In the genomic region with DNA sequence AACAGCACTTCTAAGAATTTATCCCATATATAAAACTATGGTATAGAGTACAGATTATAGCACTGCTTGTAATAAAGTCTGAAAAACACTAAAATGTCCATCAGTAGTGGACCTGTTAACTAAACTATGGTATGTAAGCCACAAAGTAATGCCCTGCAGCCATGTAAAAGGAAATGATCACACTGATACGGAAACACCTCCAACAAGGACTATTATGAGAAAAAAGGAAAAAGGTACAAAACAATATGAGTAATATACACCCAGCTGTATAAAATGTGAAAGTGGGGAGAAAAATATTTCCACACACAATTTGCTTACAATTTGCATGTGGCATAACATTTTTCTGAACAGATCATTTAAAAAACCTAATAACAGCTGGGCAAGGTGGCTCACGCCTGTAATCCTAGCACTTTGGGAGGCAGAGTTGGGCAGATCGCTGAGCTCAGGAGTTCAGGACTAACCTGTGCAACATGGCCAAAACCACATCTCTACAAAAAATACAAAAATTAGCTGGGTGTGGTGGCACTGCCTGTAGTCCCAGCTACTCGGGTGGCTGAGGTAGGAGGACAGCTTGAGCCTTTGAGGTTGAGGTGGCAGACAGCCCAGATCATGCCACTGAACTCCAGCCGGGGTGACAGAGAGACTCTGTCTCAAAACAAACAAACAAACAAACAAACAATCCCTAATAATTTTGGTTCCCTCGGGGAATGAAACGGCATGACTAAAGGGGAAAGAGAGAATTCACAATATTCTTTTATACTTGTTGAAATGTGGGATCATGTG, we compare ENCODE assay signal across 18 cellular contexts.
DNase-seq lines count a peak whose midpoint lies in the region; ATAC-seq and TF ChIP-seq lines count a peak whose summit lies in the region.
"Had no signal": no experiment of that assay in that cellular context is flagged by ENCODE, and none has a peak within 500 bp of the region (broad histone marks: within the 10 kb centered on the region; RNA-seq: fewer than 3 reads in every experiment).

No MANE protein-coding gene starts in this region.

- H3K9me2 ChIP-seq in GM23338 (ENCODE audit: insufficient read depth) (no peaks in the 10 kb centered on the region), PC-3 (replicated peaks; ENCODE audit: low read length) (no peaks in the 10 kb centered on the region)

- no peaks in the 10 kb centered on the region for H3F3A ChIP-seq in GM23338 (replicated peaks; ENCODE audit: low read depth)
- peaks cover 4% of the 10 kb centered on the region for H3F3A ChIP-seq in PC-3 (ENCODE audit: low read length, unreplicated experiment)

- H3K27me3 ChIP-seq in GM23338 (ENCODE audit: insufficient read depth) (no peaks in the 10 kb centered on the region), PC-3 (ENCODE audit: low read length) (no peaks in the 10 kb centered on the region), psoas muscle (ENCODE audit: insufficient read depth in 3 of 3, low read length in 2 of 3) (no peaks in the 10 kb centered on the region)
- H3K27me3 ChIP-seq: colonic mucosa, SJCRH30 had no signal

- peak overlapping the region; percentile 5; the same call in 1 of the 2 replicates for H3K27ac ChIP-seq in GM23338 (ENCODE audit: low read depth)
- H3K27ac ChIP-seq in PC-3 (ENCODE audit: low read length): peak overlapping the region; percentile 6
- no peak overlapping the region for H3K27ac ChIP-seq in psoas muscle
- H3K27ac ChIP-seq: colonic mucosa, SJCRH30 had no signal

- no peak overlapping the region for H3K4me2 ChIP-seq in GM23338
- peak overlapping the region; percentile 61; the same call in 1 of the 2 replicates for H3K4me2 ChIP-seq in PC-3 (ENCODE audit: low read length)

- H3K27me3 Mint-ChIP-seq in GM23338 (ENCODE audit: insufficient read depth, low read depth, poor library complexity): no peaks in the 10 kb centered on the region

- H3K4me3 ChIP-seq in GM23338 (no peak overlapping the region), PC-3 (ENCODE audit: low read length) (no peak overlapping the region), psoas muscle (no peak overlapping the region)
- H3K4me3 ChIP-seq: colonic mucosa, SJCRH30 had no signal

- H3K79me2 ChIP-seq in GM23338 (replicated peaks; ENCODE audit: insufficient read depth) (peaks cover 58% of the 10 kb centered on the region), PC-3 (ENCODE audit: low read length) (peaks cover 85% of the 10 kb centered on the region)

- H3K4me1 ChIP-seq in GM23338 (ENCODE audit: insufficient read depth) (peaks cover 11% of the 10 kb centered on the region; the same call in 1 of the 2 replicates), PC-3 (ENCODE audit: insufficient read depth, low read length) (peaks cover 38% of the 10 kb centered on the region), psoas muscle (peaks cover 40% of the 10 kb centered on the region)
- H3K4me1 ChIP-seq: colonic mucosa had no signal

- H2AFZ ChIP-seq in GM23338 (no peak overlapping the region), PC-3 (ENCODE audit: low read length) (no peak overlapping the region)

- H3K27ac Mint-ChIP-seq in GM23338: no peak overlapping the region

- whole genome bisulfite sequencing in psoas muscle, 3 donors: 58 to 72% (median 68%) methylated on average over 7 of the region's 7 CpGs

- no peaks in the 10 kb centered on the region for H3K9me3 ChIP-seq in PC-3 (ENCODE audit: low read length)
- no peaks in the 10 kb centered on the region for H3K9me3 ChIP-seq in psoas muscle
- H3K9me3 ChIP-seq: colonic mucosa, SJCRH30 had no signal

- BruUV-seq in PC-3 (replicated peaks; lab: Mats Ljungman, UMichigan): no TSS peak

- POLR2A ChIA-PET in PC-3 (lab: Charles Lee; ENCODE audit: unreplicated experiment): no interaction called here

- DNase-seq in GM23338 (ENCODE audit: low spot score) (no peak), PC-3 (peak; percentile 54), epidermal melanocyte (ENCODE audit: insufficient read length, low spot score) (peak; percentile 26), psoas muscle (peak in 1 of 2 donors; percentile 48)
- DNase-seq in activated CD8-positive, alpha-beta memory T cell treated with anti-CD3 and anti-CD28 coated beads, Interleukin-2, amount 50 U/mL, for 48 hours: no peak
- DNase-seq: activated CD8-positive, alpha-beta memory T cell treated with anti-CD3 and anti-CD28 coated beads, Interleukin-2, amount 50 U/mL, for 4 hours; AML-193; colonic mucosa; EL; foreskin fibroblast; left colon; NCI-H1105; NCI-H2107; NCI-H69; OCI-M1 had no signal

- TF ChIP-seq CTCF in GM23338 (conservative IDR thresholded peaks at IDR 0.05; ENCODE audit: low read depth in 2 of 2) (no peak), PC-3 (conservative IDR thresholded peaks at IDR 0.05; ENCODE audit: low read depth, low read length) (no peak), psoas muscle (IDR thresholded peaks at IDR 0.05) (no peak)

- peaks cover 10% of the 10 kb centered on the region for H3K4me1 Mint-ChIP-seq in GM23338

- H3K36me3 Mint-ChIP-seq in GM23338 (ENCODE audit: low read depth): peaks cover 3% of the 10 kb centered on the region; the same call in 1 of the 3 replicates

- CTCF ChIA-PET in PC-3 (lab: Charles Lee): interaction anchor here (0.6 kb wide), 1 partner anchor 80 kb away, joined by 3 read pairs; no protein-coding TSS in a partner anchor

- ATAC-seq in GM23338: peak; percentile 36; the same call in 2 of the 3 replicates
- ATAC-seq in PC-3: peak; percentile 37
- ATAC-seq in psoas muscle: peak; percentile 44 to 82 (median 77)
- no peak for ATAC-seq in GM21381 (IDR thresholded peaks at IDR 0.05; ENCODE audit: unreplicated experiment)
- no peak for ATAC-seq in GM21619 (IDR thresholded peaks at IDR 0.05; ENCODE audit: unreplicated experiment)
- ATAC-seq: left colon had no signal

- H4K20me1 ChIP-seq in GM23338 (replicated peaks; ENCODE audit: insufficient read depth): no peaks in the 10 kb centered on the region
- no peaks in the 10 kb centered on the region; the same call in 1 of the 2 replicates for H4K20me1 ChIP-seq in PC-3 (ENCODE audit: low read length)

- H3K9me3 Mint-ChIP-seq in GM23338: no peaks in the 10 kb centered on the region; the same call in 2 of the 3 replicates

- H3K36me3 ChIP-seq in GM23338 (ENCODE audit: insufficient read depth) (no peaks in the 10 kb centered on the region), PC-3 (ENCODE audit: low read depth, low read length) (no peaks in the 10 kb centered on the region), psoas muscle (ENCODE audit: insufficient read depth in 1 of 2, low read depth in 1 of 2) (no peaks in the 10 kb centered on the region)
- H3K36me3 ChIP-seq: colonic mucosa, SJCRH30 had no signal

- intact Hi-C loops in PC-3 (cut with micrococcal nuclease): no loop called here
- intact Hi-C loops in psoas muscle (cut with DNase I): no loop called here

- H3K9ac ChIP-seq in PC-3 (ENCODE audit: low read length): no peak overlapping the region

- H3K4me3 Mint-ChIP-seq in GM23338: no peak overlapping the region

TF ChIP-seq in GM23338, 12 proteins besides CTCF, POLR2A, EP300 and RAD21 (continues in another document):
- TF ChIP-seq, protein P1, sequence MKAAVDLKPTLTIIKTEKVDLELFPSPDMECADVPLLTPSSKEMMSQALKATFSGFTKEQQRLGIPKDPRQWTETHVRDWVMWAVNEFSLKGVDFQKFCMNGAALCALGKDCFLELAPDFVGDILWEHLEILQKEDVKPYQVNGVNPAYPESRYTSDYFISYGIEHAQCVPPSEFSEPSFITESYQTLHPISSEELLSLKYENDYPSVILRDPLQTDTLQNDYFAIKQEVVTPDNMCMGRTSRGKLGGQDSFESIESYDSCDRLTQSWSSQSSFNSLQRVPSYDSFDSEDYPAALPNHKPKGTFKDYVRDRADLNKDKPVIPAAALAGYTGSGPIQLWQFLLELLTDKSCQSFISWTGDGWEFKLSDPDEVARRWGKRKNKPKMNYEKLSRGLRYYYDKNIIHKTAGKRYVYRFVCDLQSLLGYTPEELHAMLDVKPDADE (IDR thresholded peaks at IDR 0.05): no peak
- TF ChIP-seq, protein P2, sequence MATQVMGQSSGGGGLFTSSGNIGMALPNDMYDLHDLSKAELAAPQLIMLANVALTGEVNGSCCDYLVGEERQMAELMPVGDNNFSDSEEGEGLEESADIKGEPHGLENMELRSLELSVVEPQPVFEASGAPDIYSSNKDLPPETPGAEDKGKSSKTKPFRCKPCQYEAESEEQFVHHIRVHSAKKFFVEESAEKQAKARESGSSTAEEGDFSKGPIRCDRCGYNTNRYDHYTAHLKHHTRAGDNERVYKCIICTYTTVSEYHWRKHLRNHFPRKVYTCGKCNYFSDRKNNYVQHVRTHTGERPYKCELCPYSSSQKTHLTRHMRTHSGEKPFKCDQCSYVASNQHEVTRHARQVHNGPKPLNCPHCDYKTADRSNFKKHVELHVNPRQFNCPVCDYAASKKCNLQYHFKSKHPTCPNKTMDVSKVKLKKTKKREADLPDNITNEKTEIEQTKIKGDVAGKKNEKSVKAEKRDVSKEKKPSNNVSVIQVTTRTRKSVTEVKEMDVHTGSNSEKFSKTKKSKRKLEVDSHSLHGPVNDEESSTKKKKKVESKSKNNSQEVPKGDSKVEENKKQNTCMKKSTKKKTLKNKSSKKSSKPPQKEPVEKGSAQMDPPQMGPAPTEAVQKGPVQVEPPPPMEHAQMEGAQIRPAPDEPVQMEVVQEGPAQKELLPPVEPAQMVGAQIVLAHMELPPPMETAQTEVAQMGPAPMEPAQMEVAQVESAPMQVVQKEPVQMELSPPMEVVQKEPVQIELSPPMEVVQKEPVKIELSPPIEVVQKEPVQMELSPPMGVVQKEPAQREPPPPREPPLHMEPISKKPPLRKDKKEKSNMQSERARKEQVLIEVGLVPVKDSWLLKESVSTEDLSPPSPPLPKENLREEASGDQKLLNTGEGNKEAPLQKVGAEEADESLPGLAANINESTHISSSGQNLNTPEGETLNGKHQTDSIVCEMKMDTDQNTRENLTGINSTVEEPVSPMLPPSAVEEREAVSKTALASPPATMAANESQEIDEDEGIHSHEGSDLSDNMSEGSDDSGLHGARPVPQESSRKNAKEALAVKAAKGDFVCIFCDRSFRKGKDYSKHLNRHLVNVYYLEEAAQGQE (IDR thresholded peaks at IDR 0.05; ENCODE audit: unreplicated experiment): no peak
- TF ChIP-seq ZNF331 (CRISPR knock-in tag; IDR thresholded peaks at IDR 0.05; ENCODE audit: low read depth) (no peak), ZNF114 (CRISPR knock-in tag; IDR thresholded peaks at IDR 0.05) (no peak), EZH2phosphoT487 (IDR thresholded peaks at IDR 0.05; ENCODE audit: unreplicated experiment) (no peak)

Comparison
In these comparisons a context has a peak if more than half of its experiments do, and no peak if none do; other contexts are left out.
1. ATAC-seq: peak in GM23338 (single experiment), PC-3 (single experiment) and psoas muscle (4 of 4); none in GM21381 (single experiment) and GM21619 (single experiment).
2. DNase-seq: peak in PC-3 (single experiment) and epidermal melanocyte (single experiment); none in GM23338 (single experiment) and activated CD8-positive, alpha-beta memory T cell treated with anti-CD3 and anti-CD28 coated beads, Interleukin-2, amount 50 U/mL, for 48 hours (single experiment).